In genomic region chr1:160046494-160047115, GRCh38 we compare ENCODE assay signal across 8 cellular contexts. TPM values are rescaled to one million over a fixed set of nuclear protein-coding genes. Genes with fewer than 3 reads are reported as not detected.
A peak's percentile ranks its signal among the peaks of the same experiment; 100 is the strongest.
DNase-seq lines count a peak whose midpoint lies in the region; ATAC-seq, FAIRE-seq and TF ChIP-seq lines count a peak whose summit lies in the region.

No MANE protein-coding gene starts in this region.

- no TSS peak for BruUV-seq in GM12878 (replicated peaks; lab: Mats Ljungman, UMichigan)

- RAD21 ChIA-PET in GM12878 (lab: Charles Lee; ENCODE audit: unreplicated experiment) = interaction anchor here (0.8 to 3.0 kb wide), 19 partner anchors 8 to 206 kb away, joined by 3 to 50 read pairs (median 3); partner anchors contain the start of gene KCNJ9

- H3K36me3 ChIP-seq in BE2C (no peaks in the 10 kb centered on the region), SK-N-MC (ENCODE audit: insufficient read depth, low read length) (no peaks in the 10 kb centered on the region), GM12878 (ENCODE audit: control insufficient read depth in 2 of 2, insufficient read depth in 2 of 2, low read length in 1 of 2) (no peaks in the 10 kb centered on the region)

- H3K4me3 ChIP-seq in BE2C (ENCODE audit: low read depth, low read length) (no peak overlapping the region), SK-N-MC (peak overlapping the region; percentile 30; the same call in 1 of the 2 replicates), GM12878 (0 out of 2 replicates have a peak overlapping the region, but pooled peaks have one; percentile 16), skeletal muscle cell (ENCODE audit: low read depth, low read length) (no peak overlapping the region)

- ATAC-seq in GM18511 (IDR thresholded peaks at IDR 0.05; ENCODE audit: unreplicated experiment) = peak; percentile 84
- peak; percentile 60 for ATAC-seq in HG03575 (IDR thresholded peaks at IDR 0.05; ENCODE audit: extremely low read depth, insufficient number of reproducible peaks, low FRiP score, unreplicated experiment)
- peak; percentile 96 for ATAC-seq in GM12878

- TF ChIP-seq EP300 in GM12878 (IDR thresholded peaks at IDR 0.05; ENCODE audit: borderline replicate concordance in 1 of 2, control insufficient read depth in 1 of 2, low read depth in 2 of 2, low read length in 2 of 2) = no peak

- TF ChIP-seq POLR2A in GM12878 (IDR thresholded peaks at IDR 0.05; ENCODE audit: low read depth, low read length) = no peak

- peak overlapping the region; percentile 79 for H2AFZ ChIP-seq in GM12878 (ENCODE audit: control insufficient read depth, low read depth, low read length)

- in situ Hi-C loops in GM12878 (cut with MboI) = no loop called here

- no peak overlapping the region for H3K9ac ChIP-seq in SK-N-MC (ENCODE audit: insufficient read length)
- no peak overlapping the region for H3K9ac ChIP-seq in GM12878 (ENCODE audit: control insufficient read depth, insufficient read depth, low read length)

- H3K4me1 ChIP-seq in BE2C (peaks cover 5% of the 10 kb centered on the region; the same call in 1 of the 2 replicates), GM12878 (ENCODE audit: control insufficient read depth, insufficient read depth, low read length) (peaks cover 11% of the 10 kb centered on the region)

- H3K27ac ChIP-seq in SK-N-MC (no peak overlapping the region), GM12878 (ENCODE audit: control insufficient read depth, insufficient read depth) (no peak overlapping the region)

- peak; percentile 63 for TF ChIP-seq CTCF in BE2C (IDR thresholded peaks at IDR 0.05; ENCODE audit: low read depth, low read length)
- TF ChIP-seq CTCF in GM12878 (IDR thresholded peaks at IDR 0.05 in 2 of 3, conservative IDR thresholded peaks at IDR 0.05 in 1 of 3; ENCODE audit: control insufficient read depth in 2 of 3, extremely low read depth in 1 of 3, insufficient read depth in 1 of 3, low read depth in 3 of 3, low read length in 3 of 3) = peak; percentile 54 to 65 (median 61)

- H3K9me3 ChIP-seq in BE2C (no peaks in the 10 kb centered on the region), SK-N-MC (ENCODE audit: low read depth, low read length) (no peaks in the 10 kb centered on the region), GM12878 (replicated peaks; ENCODE audit: control insufficient read depth, insufficient read depth, low read length) (no peaks in the 10 kb centered on the region)

- CTCF ChIA-PET in GM12878 (lab: Yijun Ruan, JAX) = interaction anchor here (0.6 to 49.8 kb wide), 28 partner anchors 8 to 1036 kb away, joined by 3 to 1035 read pairs (median 8); partner anchors contain the start of genes FCRL6, IGSF8, KCNJ10 and KCNJ9

- SMC1A ChIA-PET in GM12878 (lab: Charles Lee; ENCODE audit: uncharacterized antibody, unreplicated experiment) = interaction anchor here (1.1 to 6.5 kb wide), 16 partner anchors 9 to 330 kb away, joined by 3 to 89 read pairs (median 6); partner anchors contain the start of genes KCNJ10 and KCNJ9

- peak overlapping the region; percentile 53 for H3K4me2 ChIP-seq in GM12878 (ENCODE audit: control insufficient read depth, insufficient read depth)

- FAIRE-seq in GM12878 (lab: Jason Lieb, UNC) = peak; percentile 75

- H4K20me1 ChIP-seq in GM12878 (ENCODE audit: control insufficient read depth, insufficient read depth) = no peaks in the 10 kb centered on the region

- no peaks in the 10 kb centered on the region for H3K79me2 ChIP-seq in GM12878 (ENCODE audit: control insufficient read depth, insufficient read depth, low read length)

- H3K27me3 ChIP-seq in BE2C (peaks cover 20% of the 10 kb centered on the region), GM12878 (replicated peaks in 1 of 2; ENCODE audit: control insufficient read depth in 2 of 2, insufficient read depth in 2 of 2, low read length in 1 of 2) (no peaks in the 10 kb centered on the region; a peak in 3 of 4 replicates)

- DNase-seq in BE2C (peak; percentile 52), SK-N-MC (ENCODE audit: low read depth, low spot score) (no peak), GM12878 (ENCODE audit: low read depth, low spot score) (no peak), hypothalamus (lab: John Stamatoyannopoulos, UW) (peak in 47 of 51 donors; percentile 31 to 96 (median 78)), skeletal muscle cell (ENCODE audit: low read depth) (peak; percentile 31), NCI-H1930 (lab: John Stamatoyannopoulos, UW) (no peak)

- intact Hi-C loops in GM12878 (cut with micrococcal nuclease; ENCODE audit: unreplicated experiment) = loop anchor here (2.0 kb wide), 1 partner anchor 38 kb away; no protein-coding TSS in a partner anchor

- POLR2A ChIA-PET in GM12878 (lab: Charles Lee) = interaction anchor here (1.0 to 2.0 kb wide), 3 partner anchors 16 to 39 kb away, joined by 4 to 9 read pairs (median 7); partner anchors contain the start of gene PIGM

- TF ChIP-seq RAD21 in GM12878 (IDR thresholded peaks at IDR 0.05; ENCODE audit: insufficient read depth, low read depth, low read length) = peak; percentile 78

- under 1% methylated on average over 11 of the region's 11 CpGs for WGBS in GM12878 (ENCODE audit: insufficient coverage, insufficient replicate concordance, low lambda C conversion rate, missing lambda C conversion rate)

RNA-seq across cellular contexts. Expression of gene PIGM, which starts 14.8 kb away (rescaled TPM):
- polyA plus RNA-seq in BE2C (2012; ENCODE audit: insufficient read depth, insufficient read length, low read depth) = 8.2 TPM
- 8.0 and 8.5 TPM in 2 replicates for total RNA-seq in GM12878 (2013; cell fraction: nucleolus; rRNA removed)
- 4.6 and 6.0 TPM in 2 replicates for total RNA-seq in GM12878 (2014; rRNA removed)
- 4.4 and 4.5 TPM in 2 replicates for total RNA-seq in GM12878 (2014; rRNA removed; fragmentation: Illumina TruSeq; extraction: Trizol)
- total RNA-seq in GM12878 (2021) = 4.1 and 4.4 TPM in 2 replicates
- polyA plus RNA-seq in GM12878 (2011; ENCODE audit: low read depth) = 1.6 TPM
- 4.6 and 5.1 TPM in 2 replicates for polyA plus RNA-seq in GM12878 (2011; rRNA removed)
- 3.2 and 3.4 TPM in 2 replicates for polyA plus RNA-seq in GM12878 (2011; cell fraction: cytosol; rRNA removed)
- polyA plus RNA-seq in GM12878 (2011; cell fraction: nucleus; rRNA removed) = 2.8 and 3.0 TPM in 2 replicates
- 2.2 and 2.4 TPM in 2 replicates for polyA plus RNA-seq in GM12878 (2012)
- polyA plus RNA-seq in GM12878 (2014; fragmentation: Illumina TruSeq; extraction: Trizol) = 5.6 and 6.1 TPM in 2 replicates
- 1 to 10 TPM; 2.6 to 3.7 TPM for polyA plus RNA-seq in GM12878 (2014; fragmentation: Nextera tagmentation; extraction: Ambion mirVana)
- 4.2 and 4.6 TPM in 2 replicates for polyA plus RNA-seq in GM12878 (2014; rRNA removed)
- 1 to 10 TPM; 5.6 to 6.1 TPM for polyA plus RNA-seq in GM12878 (2016; fragmentation: Nextera tagmentation; extraction: Ambion mirVana)
- polyA minus RNA-seq in GM12878 (2011; rRNA and poly(A)+ RNA removed) = 2.9 and 3.4 TPM in 2 replicates
- polyA minus RNA-seq in GM12878 (2011; cell fraction: cytosol; rRNA and poly(A)+ RNA removed) = 1.4 and 1.5 TPM in 2 replicates
- polyA minus RNA-seq in GM12878 (2011; cell fraction: nucleus; rRNA and poly(A)+ RNA removed) = 2.7 and 4.5 TPM in 2 replicates

RNA-seq across cellular contexts. Expression of gene KCNJ10, which starts 23.4 kb away (rescaled TPM):
- polyA plus RNA-seq in BE2C (2012; ENCODE audit: insufficient read depth, insufficient read length, low read depth) = 2.1 TPM
- total RNA-seq in GM12878 (2013; cell fraction: nucleolus; rRNA removed) = not detected in 2 replicates
- total RNA-seq in GM12878 (2014; rRNA removed) (0.06 and 0.22 TPM in 2 replicates), GM12878 (2014; rRNA removed; fragmentation: Illumina TruSeq; extraction: Trizol) (not detected in 2 replicates), GM12878 (2021) (not detected in 2 replicates)
- 0.10 TPM for polyA plus RNA-seq in GM12878 (2011; ENCODE audit: low read depth)
- polyA plus RNA-seq in GM12878 (2011; rRNA removed) (0.09 and 0.11 TPM in 2 replicates), GM12878 (2014; fragmentation: Illumina TruSeq; extraction: Trizol) (0.04 and 0.27 TPM in 2 replicates), GM12878 (2014; fragmentation: Nextera tagmentation; extraction: Ambion mirVana) (under 1 TPM; 0.07 to 0.29 TPM), GM12878 (2014; rRNA removed) (0.01 TPM in 1 of 2 replicates, not detected in the other), GM12878 (2016; fragmentation: Nextera tagmentation; extraction: Ambion mirVana) (under 1 TPM; 0.12 to 0.20 TPM)
- polyA plus RNA-seq in GM12878 (2011; cell fraction: cytosol; rRNA removed) = 0.06 and 0.08 TPM in 2 replicates
- 0.09 and 0.28 TPM in 2 replicates for polyA plus RNA-seq in GM12878 (2011; cell fraction: nucleus; rRNA removed)
- 0.17 and 0.30 TPM in 2 replicates for polyA plus RNA-seq in GM12878 (2012)
- polyA minus RNA-seq in GM12878 (2011; rRNA and poly(A)+ RNA removed) = 0.10 TPM in 1 of 2 replicates, not detected in the other
- not detected in 2 replicates for polyA minus RNA-seq in GM12878 (2011; cell fraction: cytosol; rRNA and poly(A)+ RNA removed)
- polyA minus RNA-seq in GM12878 (2011; cell fraction: nucleus; rRNA and poly(A)+ RNA removed) = 0.12 TPM in 1 of 2 replicates, not detected in the other

RNA-seq across cellular contexts. Expression of gene KCNJ9, which starts 34.7 kb away (rescaled TPM):
- not detected for polyA plus RNA-seq in BE2C (2012; ENCODE audit: insufficient read depth, insufficient read length, low read depth)
- total RNA-seq in GM12878 (2013; cell fraction: nucleolus; rRNA removed) = not detected in 2 replicates
- total RNA-seq in GM12878 (2014; rRNA removed) (not detected in 2 replicates), GM12878 (2014; rRNA removed; fragmentation: Illumina TruSeq; extraction: Trizol) (not detected in 2 replicates), GM12878 (2021) (not detected in 2 replicates)
- not detected for polyA plus RNA-seq in GM12878 (2011; ENCODE audit: low read depth)
- polyA plus RNA-seq in GM12878 (2011; rRNA removed) (not detected in 2 replicates), GM12878 (2014; fragmentation: Illumina TruSeq; extraction: Trizol) (not detected in 2 replicates), GM12878 (2014; fragmentation: Nextera tagmentation; extraction: Ambion mirVana) (not detected), GM12878 (2014; rRNA removed) (not detected in 2 replicates), GM12878 (2016; fragmentation: Nextera tagmentation; extraction: Ambion mirVana) (under 1 TPM in 1 of 2 experiments, not detected in 1; 0.12 TPM)
- polyA plus RNA-seq in GM12878 (2011; cell fraction: cytosol; rRNA removed) = not detected in 2 replicates
- not detected in 2 replicates for polyA plus RNA-seq in GM12878 (2011; cell fraction: nucleus; rRNA removed)
- not detected in 2 replicates for polyA plus RNA-seq in GM12878 (2012)
- not detected in 2 replicates for polyA minus RNA-seq in GM12878 (2011; rRNA and poly(A)+ RNA removed)
- polyA minus RNA-seq in GM12878 (2011; cell fraction: cytosol; rRNA and poly(A)+ RNA removed) = not detected in 2 replicates
- polyA minus RNA-seq in GM12878 (2011; cell fraction: nucleus; rRNA and poly(A)+ RNA removed) = not detected in 2 replicates

RNA-seq across cellular contexts. Expression of gene IGSF8, which starts 51.8 kb away (rescaled TPM):
- polyA plus RNA-seq in BE2C (2012; ENCODE audit: insufficient read depth, insufficient read length, low read depth) = 5.6 TPM
- 18.3 and 20.5 TPM in 2 replicates for total RNA-seq in GM12878 (2013; cell fraction: nucleolus; rRNA removed)
- total RNA-seq in GM12878 (2014; rRNA removed) = 12.6 and 14.9 TPM in 2 replicates
- total RNA-seq in GM12878 (2014; rRNA removed; fragmentation: Illumina TruSeq; extraction: Trizol) = 5.3 and 5.5 TPM in 2 replicates
- total RNA-seq in GM12878 (2021) = 23.0 and 24.7 TPM in 2 replicates
- polyA plus RNA-seq in GM12878 (2011; ENCODE audit: low read depth) = 2.5 TPM
- polyA plus RNA-seq in GM12878 (2011; rRNA removed) = 5.5 and 15.7 TPM in 2 replicates
- polyA plus RNA-seq in GM12878 (2011; cell fraction: cytosol; rRNA removed) = 25.8 and 32.6 TPM in 2 replicates
- polyA plus RNA-seq in GM12878 (2011; cell fraction: nucleus; rRNA removed) = 55.5 and 56.0 TPM in 2 replicates
- 7.6 and 9.1 TPM in 2 replicates for polyA plus RNA-seq in GM12878 (2012)
- 1.1 and 4.0 TPM in 2 replicates for polyA plus RNA-seq in GM12878 (2014; fragmentation: Illumina TruSeq; extraction: Trizol)
- polyA plus RNA-seq in GM12878 (2014; fragmentation: Nextera tagmentation; extraction: Ambion mirVana) = 1 to 10 TPM in 1 of 2 experiments, under 1 TPM in 1; 0.64 to 1.2 TPM
- polyA plus RNA-seq in GM12878 (2014; rRNA removed) = 14.9 and 19.2 TPM in 2 replicates
- polyA plus RNA-seq in GM12878 (2016; fragmentation: Nextera tagmentation; extraction: Ambion mirVana) = 10 to 100 TPM; 12.8 to 15.0 TPM
- 11.2 and 23.3 TPM in 2 replicates for polyA minus RNA-seq in GM12878 (2011; rRNA and poly(A)+ RNA removed)
- 8.1 and 10.8 TPM in 2 replicates for polyA minus RNA-seq in GM12878 (2011; cell fraction: cytosol; rRNA and poly(A)+ RNA removed)
- 13.1 and 16.0 TPM in 2 replicates for polyA minus RNA-seq in GM12878 (2011; cell fraction: nucleus; rRNA and poly(A)+ RNA removed)

Comparison
In these comparisons a context has a peak if more than half of its experiments do, and no peak if none do; other contexts are left out.
1. DNase-seq: peak in BE2C (single experiment), hypothalamus (47 of 51) and skeletal muscle cell (single experiment); none in SK-N-MC (single experiment), GM12878 (single experiment) and NCI-H1930 (0 of 2).
2. H3K4me3 ChIP-seq: peak in SK-N-MC (single experiment) and GM12878 (single experiment); none in BE2C (single experiment) and skeletal muscle cell (single experiment).
3. Peak in every context shown above with its lines, with median percentiles within 50 percentile points of each other: ATAC-seq.